1 cellular context compared by ENCODE assay signal in the genomic region with DNA sequence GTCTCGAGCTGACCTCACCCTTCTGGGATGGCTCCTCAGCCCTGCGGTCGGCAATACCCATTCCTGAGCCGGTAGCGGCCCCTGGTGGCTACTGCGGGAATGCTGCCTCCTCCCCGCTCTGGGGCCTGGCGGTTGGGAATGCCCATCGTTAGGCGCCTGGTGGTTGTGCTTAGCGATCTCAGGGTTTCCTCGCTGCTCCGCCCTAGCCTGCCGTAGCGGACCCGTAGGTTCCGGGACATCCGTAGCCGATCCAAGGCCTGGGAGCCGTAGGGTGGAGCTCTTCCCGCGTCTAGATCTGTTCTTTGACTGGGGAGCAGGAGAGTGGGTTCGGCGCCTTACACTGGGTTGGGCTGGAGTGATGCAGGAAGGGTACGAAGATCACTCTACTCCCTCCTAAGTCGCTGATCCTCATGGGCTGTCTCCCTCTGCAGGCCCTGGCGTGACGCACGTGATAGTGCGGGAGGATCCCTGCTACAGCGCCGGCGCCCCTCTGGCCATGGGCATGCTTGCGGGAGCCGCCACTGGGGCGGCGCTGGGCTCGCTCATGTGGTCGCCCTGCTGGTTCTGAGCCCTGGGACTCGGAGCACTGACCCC.
TF ChIP-seq lines count a peak whose summit lies in the region.

No MANE protein-coding gene starts in this region.

TF ChIP-seq in H1, 55 proteins besides CTCF, POLR2A, EP300 and RAD21:
- peak; percentile 66 for TF ChIP-seq POLR2AphosphoS5 (IDR thresholded peaks at IDR 0.05; ENCODE audit: low read depth, low read length)
- peak; percentile 37; the same call in 1 of the 2 replicates for TF ChIP-seq BACH1 (IDR thresholded peaks at IDR 0.05; ENCODE audit: low read length)
- TF ChIP-seq, protein P1, sequence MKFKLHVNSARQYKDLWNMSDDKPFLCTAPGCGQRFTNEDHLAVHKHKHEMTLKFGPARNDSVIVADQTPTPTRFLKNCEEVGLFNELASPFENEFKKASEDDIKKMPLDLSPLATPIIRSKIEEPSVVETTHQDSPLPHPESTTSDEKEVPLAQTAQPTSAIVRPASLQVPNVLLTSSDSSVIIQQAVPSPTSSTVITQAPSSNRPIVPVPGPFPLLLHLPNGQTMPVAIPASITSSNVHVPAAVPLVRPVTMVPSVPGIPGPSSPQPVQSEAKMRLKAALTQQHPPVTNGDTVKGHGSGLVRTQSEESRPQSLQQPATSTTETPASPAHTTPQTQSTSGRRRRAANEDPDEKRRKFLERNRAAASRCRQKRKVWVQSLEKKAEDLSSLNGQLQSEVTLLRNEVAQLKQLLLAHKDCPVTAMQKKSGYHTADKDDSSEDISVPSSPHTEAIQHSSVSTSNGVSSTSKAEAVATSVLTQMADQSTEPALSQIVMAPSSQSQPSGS (IDR thresholded peaks at IDR 0.05; ENCODE audit: low read length): no peak
- TF ChIP-seq, protein P2, sequence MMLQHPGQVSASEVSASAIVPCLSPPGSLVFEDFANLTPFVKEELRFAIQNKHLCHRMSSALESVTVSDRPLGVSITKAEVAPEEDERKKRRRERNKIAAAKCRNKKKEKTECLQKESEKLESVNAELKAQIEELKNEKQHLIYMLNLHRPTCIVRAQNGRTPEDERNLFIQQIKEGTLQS (IDR thresholded peaks at IDR 0.05; ENCODE audit: insufficient read depth, low read depth, low read length): no peak
- no peak for TF ChIP-seq KDM1A (IDR thresholded peaks at IDR 0.05; ENCODE audit: borderline replicate concordance, low read length)
- TF ChIP-seq CREB1 (IDR thresholded peaks at IDR 0.05): no peak
- TF ChIP-seq PHF8 (conservative IDR thresholded peaks at IDR 0.05; ENCODE audit: low read depth, low read length): peak; percentile 28; the same call in 1 of the 2 replicates
- 0 out of 2 replicates have a peak, but pooled peaks have one; percentile 7 for TF ChIP-seq MAFK (IDR thresholded peaks at IDR 0.05; ENCODE audit: low read depth, low read length)
- peak; percentile 67; the same call in 1 of the 2 replicates for TF ChIP-seq RBBP5 (IDR thresholded peaks at IDR 0.05; ENCODE audit: borderline replicate concordance, low read depth, low read length)
- no peak for TF ChIP-seq HDAC6 (IDR thresholded peaks at IDR 0.05; ENCODE audit: low read depth, low read length)
- peak; percentile 79 for TF ChIP-seq TEAD4 (IDR thresholded peaks at IDR 0.05; ENCODE audit: low read depth, low read length)
- 0 out of 2 replicates have a peak, but pooled peaks have one; percentile 6 for TF ChIP-seq NRF1 (IDR thresholded peaks at IDR 0.05; ENCODE audit: low read depth, low read length)
- no peak for TF ChIP-seq GTF2F1 (IDR thresholded peaks at IDR 0.05; ENCODE audit: borderline replicate concordance, low read depth, low read length)
- peak in 1 of 2 experiments; percentile 64; a peak in 1 of 4 replicates for TF ChIP-seq SIN3A (conservative IDR thresholded peaks at IDR 0.05 in 1 of 2, IDR thresholded peaks at IDR 0.05 in 1 of 2; ENCODE audit: low read depth in 1 of 2, low read length in 2 of 2)
- no peak for TF ChIP-seq EZH2 (IDR thresholded peaks at IDR 0.05; ENCODE audit: low read depth, low read length, severe bottlenecking)
- TF ChIP-seq BCL11A (IDR thresholded peaks at IDR 0.05; ENCODE audit: low read depth in 2 of 2, low read length in 2 of 2): no peak
- TF ChIP-seq ASH2L (IDR thresholded peaks at IDR 0.05; ENCODE audit: low read length): peak; percentile 82
- no peak for TF ChIP-seq TCF12 (IDR thresholded peaks at IDR 0.05; ENCODE audit: low read depth, low read length)
- TF ChIP-seq, protein P3, sequence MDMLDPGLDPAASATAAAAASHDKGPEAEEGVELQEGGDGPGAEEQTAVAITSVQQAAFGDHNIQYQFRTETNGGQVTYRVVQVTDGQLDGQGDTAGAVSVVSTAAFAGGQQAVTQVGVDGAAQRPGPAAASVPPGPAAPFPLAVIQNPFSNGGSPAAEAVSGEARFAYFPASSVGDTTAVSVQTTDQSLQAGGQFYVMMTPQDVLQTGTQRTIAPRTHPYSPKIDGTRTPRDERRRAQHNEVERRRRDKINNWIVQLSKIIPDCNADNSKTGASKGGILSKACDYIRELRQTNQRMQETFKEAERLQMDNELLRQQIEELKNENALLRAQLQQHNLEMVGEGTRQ (IDR thresholded peaks at IDR 0.05; ENCODE audit: low read length): peak; percentile 52; the same call in 1 of the 2 replicates
- no peak for TF ChIP-seq BRCA1 (IDR thresholded peaks at IDR 0.05; ENCODE audit: low read depth, low read length)
- TF ChIP-seq, protein P4, sequence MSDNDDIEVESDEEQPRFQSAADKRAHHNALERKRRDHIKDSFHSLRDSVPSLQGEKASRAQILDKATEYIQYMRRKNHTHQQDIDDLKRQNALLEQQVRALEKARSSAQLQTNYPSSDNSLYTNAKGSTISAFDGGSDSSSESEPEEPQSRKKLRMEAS (IDR thresholded peaks at IDR 0.05): peak; percentile 92
- no peak for TF ChIP-seq ZNF274 (IDR thresholded peaks at IDR 0.05; ENCODE audit: borderline replicate concordance, extremely low read depth, low read length)
- TF ChIP-seq EGR1 (IDR thresholded peaks at IDR 0.05; ENCODE audit: borderline replicate concordance, low read depth, low read length): no peak; the same call in 1 of the 2 replicates
- TF ChIP-seq RNF2 (IDR thresholded peaks at IDR 0.05; ENCODE audit: borderline replicate concordance, low read depth, low read length, missing control alignments, poor library complexity, severe bottlenecking): no peak
- no peak for TF ChIP-seq SP2 (IDR thresholded peaks at IDR 0.05; ENCODE audit: low read length)
- 0 out of 4 replicates have a peak, but pooled peaks of 1 of the 2 experiments have one; percentile 55 for TF ChIP-seq HDAC2 (IDR thresholded peaks at IDR 0.05; ENCODE audit: borderline replicate concordance in 1 of 2, low read depth in 2 of 2, low read length in 2 of 2)
- TF ChIP-seq, protein P5, sequence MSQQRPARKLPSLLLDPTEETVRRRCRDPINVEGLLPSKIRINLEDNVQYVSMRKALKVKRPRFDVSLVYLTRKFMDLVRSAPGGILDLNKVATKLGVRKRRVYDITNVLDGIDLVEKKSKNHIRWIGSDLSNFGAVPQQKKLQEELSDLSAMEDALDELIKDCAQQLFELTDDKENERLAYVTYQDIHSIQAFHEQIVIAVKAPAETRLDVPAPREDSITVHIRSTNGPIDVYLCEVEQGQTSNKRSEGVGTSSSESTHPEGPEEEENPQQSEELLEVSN (IDR thresholded peaks at IDR 0.05): peak; percentile 66
- TF ChIP-seq SIRT6 (IDR thresholded peaks at IDR 0.05; ENCODE audit: low read length): no peak
- no peak for TF ChIP-seq POU5F1 (IDR thresholded peaks at IDR 0.05; ENCODE audit: low read depth, low read length)
- no peak for TF ChIP-seq SP4 (IDR thresholded peaks at IDR 0.05; ENCODE audit: low read length)
- peak; percentile 50 for TF ChIP-seq JUND (IDR thresholded peaks at IDR 0.05; ENCODE audit: low read length)
- TF ChIP-seq JUN (IDR thresholded peaks at IDR 0.05; ENCODE audit: low read depth, low read length): no peak
- TF ChIP-seq GABPA (IDR thresholded peaks at IDR 0.05; ENCODE audit: borderline replicate concordance, insufficient read depth, low read length): peak; percentile 41; the same call in 1 of the 2 replicates
- TF ChIP-seq, protein P6, sequence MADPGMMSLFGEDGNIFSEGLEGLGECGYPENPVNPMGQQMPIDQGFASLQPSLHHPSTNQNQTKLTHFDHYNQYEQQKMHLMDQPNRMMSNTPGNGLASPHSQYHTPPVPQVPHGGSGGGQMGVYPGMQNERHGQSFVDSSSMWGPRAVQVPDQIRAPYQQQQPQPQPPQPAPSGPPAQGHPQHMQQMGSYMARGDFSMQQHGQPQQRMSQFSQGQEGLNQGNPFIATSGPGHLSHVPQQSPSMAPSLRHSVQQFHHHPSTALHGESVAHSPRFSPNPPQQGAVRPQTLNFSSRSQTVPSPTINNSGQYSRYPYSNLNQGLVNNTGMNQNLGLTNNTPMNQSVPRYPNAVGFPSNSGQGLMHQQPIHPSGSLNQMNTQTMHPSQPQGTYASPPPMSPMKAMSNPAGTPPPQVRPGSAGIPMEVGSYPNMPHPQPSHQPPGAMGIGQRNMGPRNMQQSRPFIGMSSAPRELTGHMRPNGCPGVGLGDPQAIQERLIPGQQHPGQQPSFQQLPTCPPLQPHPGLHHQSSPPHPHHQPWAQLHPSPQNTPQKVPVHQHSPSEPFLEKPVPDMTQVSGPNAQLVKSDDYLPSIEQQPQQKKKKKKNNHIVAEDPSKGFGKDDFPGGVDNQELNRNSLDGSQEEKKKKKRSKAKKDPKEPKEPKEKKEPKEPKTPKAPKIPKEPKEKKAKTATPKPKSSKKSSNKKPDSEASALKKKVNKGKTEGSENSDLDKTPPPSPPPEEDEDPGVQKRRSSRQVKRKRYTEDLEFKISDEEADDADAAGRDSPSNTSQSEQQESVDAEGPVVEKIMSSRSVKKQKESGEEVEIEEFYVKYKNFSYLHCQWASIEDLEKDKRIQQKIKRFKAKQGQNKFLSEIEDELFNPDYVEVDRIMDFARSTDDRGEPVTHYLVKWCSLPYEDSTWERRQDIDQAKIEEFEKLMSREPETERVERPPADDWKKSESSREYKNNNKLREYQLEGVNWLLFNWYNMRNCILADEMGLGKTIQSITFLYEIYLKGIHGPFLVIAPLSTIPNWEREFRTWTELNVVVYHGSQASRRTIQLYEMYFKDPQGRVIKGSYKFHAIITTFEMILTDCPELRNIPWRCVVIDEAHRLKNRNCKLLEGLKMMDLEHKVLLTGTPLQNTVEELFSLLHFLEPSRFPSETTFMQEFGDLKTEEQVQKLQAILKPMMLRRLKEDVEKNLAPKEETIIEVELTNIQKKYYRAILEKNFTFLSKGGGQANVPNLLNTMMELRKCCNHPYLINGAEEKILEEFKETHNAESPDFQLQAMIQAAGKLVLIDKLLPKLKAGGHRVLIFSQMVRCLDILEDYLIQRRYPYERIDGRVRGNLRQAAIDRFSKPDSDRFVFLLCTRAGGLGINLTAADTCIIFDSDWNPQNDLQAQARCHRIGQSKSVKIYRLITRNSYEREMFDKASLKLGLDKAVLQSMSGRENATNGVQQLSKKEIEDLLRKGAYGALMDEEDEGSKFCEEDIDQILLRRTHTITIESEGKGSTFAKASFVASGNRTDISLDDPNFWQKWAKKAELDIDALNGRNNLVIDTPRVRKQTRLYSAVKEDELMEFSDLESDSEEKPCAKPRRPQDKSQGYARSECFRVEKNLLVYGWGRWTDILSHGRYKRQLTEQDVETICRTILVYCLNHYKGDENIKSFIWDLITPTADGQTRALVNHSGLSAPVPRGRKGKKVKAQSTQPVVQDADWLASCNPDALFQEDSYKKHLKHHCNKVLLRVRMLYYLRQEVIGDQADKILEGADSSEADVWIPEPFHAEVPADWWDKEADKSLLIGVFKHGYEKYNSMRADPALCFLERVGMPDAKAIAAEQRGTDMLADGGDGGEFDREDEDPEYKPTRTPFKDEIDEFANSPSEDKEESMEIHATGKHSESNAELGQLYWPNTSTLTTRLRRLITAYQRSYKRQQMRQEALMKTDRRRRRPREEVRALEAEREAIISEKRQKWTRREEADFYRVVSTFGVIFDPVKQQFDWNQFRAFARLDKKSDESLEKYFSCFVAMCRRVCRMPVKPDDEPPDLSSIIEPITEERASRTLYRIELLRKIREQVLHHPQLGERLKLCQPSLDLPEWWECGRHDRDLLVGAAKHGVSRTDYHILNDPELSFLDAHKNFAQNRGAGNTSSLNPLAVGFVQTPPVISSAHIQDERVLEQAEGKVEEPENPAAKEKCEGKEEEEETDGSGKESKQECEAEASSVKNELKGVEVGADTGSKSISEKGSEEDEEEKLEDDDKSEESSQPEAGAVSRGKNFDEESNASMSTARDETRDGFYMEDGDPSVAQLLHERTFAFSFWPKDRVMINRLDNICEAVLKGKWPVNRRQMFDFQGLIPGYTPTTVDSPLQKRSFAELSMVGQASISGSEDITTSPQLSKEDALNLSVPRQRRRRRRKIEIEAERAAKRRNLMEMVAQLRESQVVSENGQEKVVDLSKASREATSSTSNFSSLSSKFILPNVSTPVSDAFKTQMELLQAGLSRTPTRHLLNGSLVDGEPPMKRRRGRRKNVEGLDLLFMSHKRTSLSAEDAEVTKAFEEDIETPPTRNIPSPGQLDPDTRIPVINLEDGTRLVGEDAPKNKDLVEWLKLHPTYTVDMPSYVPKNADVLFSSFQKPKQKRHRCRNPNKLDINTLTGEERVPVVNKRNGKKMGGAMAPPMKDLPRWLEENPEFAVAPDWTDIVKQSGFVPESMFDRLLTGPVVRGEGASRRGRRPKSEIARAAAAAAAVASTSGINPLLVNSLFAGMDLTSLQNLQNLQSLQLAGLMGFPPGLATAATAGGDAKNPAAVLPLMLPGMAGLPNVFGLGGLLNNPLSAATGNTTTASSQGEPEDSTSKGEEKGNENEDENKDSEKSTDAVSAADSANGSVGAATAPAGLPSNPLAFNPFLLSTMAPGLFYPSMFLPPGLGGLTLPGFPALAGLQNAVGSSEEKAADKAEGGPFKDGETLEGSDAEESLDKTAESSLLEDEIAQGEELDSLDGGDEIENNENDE (IDR thresholded peaks at IDR 0.05; ENCODE audit: insufficient replicate concordance, low read length): no peak
- TF ChIP-seq NANOG (IDR thresholded peaks at IDR 0.05; ENCODE audit: insufficient read depth, low read depth, low read length, poor library complexity, severe bottlenecking): peak; percentile 17
- no peak for TF ChIP-seq RFX5 (IDR thresholded peaks at IDR 0.05; ENCODE audit: borderline replicate concordance, low read depth, low read length)
- peak; percentile 74; the same call in 1 of the 2 replicates for TF ChIP-seq TBP (IDR thresholded peaks at IDR 0.05; ENCODE audit: low read depth, low read length)
- TF ChIP-seq CBX5 (IDR thresholded peaks at IDR 0.05; ENCODE audit: low read depth, low read length): no peak
- peak; percentile 41; the same call in 1 of the 2 replicates for TF ChIP-seq KDM5A (IDR thresholded peaks at IDR 0.05; ENCODE audit: low read length)
- peak; percentile 35; the same call in 1 of the 2 replicates for TF ChIP-seq CHD2 (IDR thresholded peaks at IDR 0.05; ENCODE audit: low read length)
- TF ChIP-seq FOSL1 (IDR thresholded peaks at IDR 0.05; ENCODE audit: insufficient read depth, low read depth, low read length): no peak
- no peak for TF ChIP-seq CBX8 (IDR thresholded peaks at IDR 0.05; ENCODE audit: borderline replicate concordance, low read depth, low read length)
- TF ChIP-seq KDM4A (IDR thresholded peaks at IDR 0.05; ENCODE audit: low read depth, low read length, severe bottlenecking): peak; percentile 66
- TF ChIP-seq CHD1 (IDR thresholded peaks at IDR 0.05; ENCODE audit: low read depth, low read length): no peak
- TF ChIP-seq CEBPB (IDR thresholded peaks at IDR 0.05; ENCODE audit: low read depth, low read length): no peak
- TF ChIP-seq YY1 (IDR thresholded peaks at IDR 0.05; ENCODE audit: low read depth, low read length): peak; percentile 78; the same call in 1 of the 2 replicates
- peak; percentile 49; the same call in 1 of the 2 replicates for TF ChIP-seq TAF1 (IDR thresholded peaks at IDR 0.05; ENCODE audit: low read depth, low read length)
- TF ChIP-seq RXRA (IDR thresholded peaks at IDR 0.05; ENCODE audit: insufficient read depth, low read depth, low read length): no peak
- TF ChIP-seq SAP30 (IDR thresholded peaks at IDR 0.05; ENCODE audit: insufficient read depth, insufficient replicate concordance, low read length): no peak
- TF ChIP-seq SRF (IDR thresholded peaks at IDR 0.05; ENCODE audit: low read depth, low read length): no peak
- TF ChIP-seq SP1 (IDR thresholded peaks at IDR 0.05; ENCODE audit: low read depth, low read length): no peak
- peak; percentile 40 for TF ChIP-seq TAF7 (optimal IDR thresholded peaks at IDR 0.05; ENCODE audit: borderline replicate concordance, low read depth, low read length)
- TF ChIP-seq CTBP2 (IDR thresholded peaks at IDR 0.05; ENCODE audit: borderline replicate concordance, insufficient read depth, insufficient read length, low read length): no peak
- TF ChIP-seq SIX5 (IDR thresholded peaks at IDR 0.05; ENCODE audit: low read depth, low read length): no peak
- no peak for TF ChIP-seq SUZ12 (IDR thresholded peaks at IDR 0.05; ENCODE audit: low read length)
